ENCODE assay signal across 15 cellular contexts in the genomic region with DNA sequence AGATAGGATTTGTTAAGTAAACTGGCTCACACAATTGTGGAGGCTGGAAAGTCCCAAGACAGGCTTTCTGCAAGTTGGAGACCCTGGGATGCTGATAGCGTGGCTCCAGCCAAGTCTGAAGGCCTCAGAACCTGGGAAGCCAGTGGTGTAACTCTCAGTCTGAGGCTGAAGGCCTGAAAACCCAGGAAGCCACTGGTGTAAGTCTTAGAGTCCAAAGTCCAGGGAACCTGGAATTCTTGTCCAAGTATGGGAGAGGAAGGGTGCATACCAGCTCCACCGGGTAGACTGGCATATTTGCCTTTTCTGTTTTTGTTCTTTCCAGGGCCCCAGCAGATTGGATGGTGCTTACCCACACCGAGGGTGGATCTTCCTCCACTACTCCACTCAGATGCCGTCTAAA. TPM values are rescaled to one million over a fixed set of nuclear protein-coding genes. Genes with fewer than 3 reads are reported as not detected.
DNase-seq lines count a peak whose midpoint lies in the region; ATAC-seq, FAIRE-seq and TF ChIP-seq lines count a peak whose summit lies in the region.
"Had no signal": no experiment of that assay in that cellular context is flagged by ENCODE, and none has a peak within 500 bp of the region (broad histone marks: within the 10 kb centered on the region; RNA-seq: fewer than 3 reads in every experiment).

No MANE protein-coding gene starts in this region.

- peaks cover 11% of the 10 kb centered on the region for H3K4me1 Mint-ChIP-seq in progenitor cell of endocrine pancreas (ENCODE audit: low read depth)

- no peak overlapping the region for H2AK5ac ChIP-seq in neuronal stem cell (ENCODE audit: low read depth, low read length)

- no peak overlapping the region for H3K4me3 ChIP-seq in A549
- H3K4me3 ChIP-seq in colonic mucosa, result no peak overlapping the region
- H3K4me3 ChIP-seq in neuronal stem cell (ENCODE audit: low read length in 2 of 2), result no peak overlapping the region
- H3K4me3 ChIP-seq: K562, SJSA1 had no signal

- no peak overlapping the region for H3K23ac ChIP-seq in neuronal stem cell (ENCODE audit: low read depth, low read length, poor library complexity)

- no peak overlapping the region for H2AFZ ChIP-seq in neuronal stem cell (ENCODE audit: low read length)

- H3K27ac Mint-ChIP-seq in progenitor cell of endocrine pancreas, result peak overlapping the region; percentile 1

- H3K27me3 Mint-ChIP-seq in progenitor cell of endocrine pancreas, result peaks cover 14% of the 10 kb centered on the region

- TF ChIP-seq RAD21 in A549 (conservative IDR thresholded peaks at IDR 0.05 in 1 of 2, IDR thresholded peaks at IDR 0.05 in 1 of 2), result no peak

- no peak for TF ChIP-seq EP300 in A549 (IDR thresholded peaks at IDR 0.05)

- peaks cover 6% of the 10 kb centered on the region for H3K36me3 Mint-ChIP-seq in progenitor cell of endocrine pancreas (ENCODE audit: insufficient read depth)

- intact Hi-C loops in colonic mucosa (cut with DNase I), result no loop called here

- no peak overlapping the region for H4K91ac ChIP-seq in neuronal stem cell (ENCODE audit: low read depth, low read length, poor library complexity)

- H3K9me3 ChIP-seq in A549, result peaks cover 17% of the 10 kb centered on the region
- no peaks in the 10 kb centered on the region for H3K9me3 ChIP-seq in colonic mucosa
- H3K9me3 ChIP-seq in neuronal stem cell (replicated peaks in 1 of 2; ENCODE audit: control insufficient read depth in 2 of 2, insufficient read depth in 1 of 2, low read depth in 1 of 2, low read length in 2 of 2), result peaks cover 5 to 9% of the 10 kb centered on the region in 2 donors
- H3K9me3 ChIP-seq: SJSA1 had no signal

- H3K4me2 ChIP-seq in A549 (peak overlapping the region; percentile 43), neuronal stem cell (ENCODE audit: insufficient read depth, low read length, poor library complexity, severe bottlenecking) (no peak overlapping the region)

- H2BK5ac ChIP-seq in neuronal stem cell (ENCODE audit: low read length), result no peak overlapping the region

- ATAC-seq in A549 (peak; percentile 60 to 80; a peak in 5 of 6 replicates), GM19467 (IDR thresholded peaks at IDR 0.05; ENCODE audit: unreplicated experiment) (no peak)
- ATAC-seq: K562 had no signal

- H3K9ac ChIP-seq in colonic mucosa (ENCODE audit: low read depth in 2 of 2, low read length in 2 of 2), result no peak overlapping the region
- H3K9ac ChIP-seq in neuronal stem cell (ENCODE audit: low read depth, low read length, poor library complexity), result no peak overlapping the region

- DNase-seq in A549 (ENCODE audit: low read depth in 1 of 2, low spot score in 1 of 2) (peak in 1 of 2 experiments; percentile 46), HT-29 (ENCODE audit: low spot score) (peak; percentile 77), colonic mucosa (peak; percentile 64), progenitor cell of endocrine pancreas (ENCODE audit: low spot score, unreplicated experiment) (no peak), neuronal stem cell (ENCODE audit: low spot score) (no peak)
- no peak for DNase-seq in stimulated activated CD4-positive, alpha-beta T cell treated with anti-CD3 and anti-CD28 coated beads, Interleukin-1b, Interleukin-23, amount 100 ng/mL, for 48 hours
- DNase-seq: ACHN, GOT3, NCI-H1417 treated with DMSO at 0.1 percent for 48 hours, NCI-H1930, NCI-H446 treated with DMSO at 0.1 percent for 48 hours, NCI-H774 had no signal

- TF ChIP-seq POLR2A in A549 (IDR thresholded peaks at IDR 0.05; ENCODE audit: low read length), result no peak

- H3K4ac ChIP-seq in neuronal stem cell (ENCODE audit: low read length), result no peak overlapping the region

- CTCF ChIA-PET in A549 (lab: Yijun Ruan, JAX), result no interaction called here

- H3K9me3 Mint-ChIP-seq in progenitor cell of endocrine pancreas (ENCODE audit: low read depth), result peaks cover 9% of the 10 kb centered on the region

- POLR2A ChIA-PET in A549 (lab: Yijun Ruan, JAX), result no interaction called here

- peaks cover 11% of the 10 kb centered on the region for H3K4me1 ChIP-seq in A549
- no peaks in the 10 kb centered on the region for H3K4me1 ChIP-seq in colonic mucosa
- H3K4me1 ChIP-seq in neuronal stem cell (ENCODE audit: control insufficient read depth in 2 of 2, insufficient read depth in 1 of 2, low read depth in 1 of 2, low read length in 2 of 2), result peaks cover 0 to 11% of the 10 kb centered on the region in 2 donors
- H3K4me1 ChIP-seq: SJSA1 had no signal

- FAIRE-seq in A549 (lab: Jason Lieb, UNC), result no peak
- FAIRE-seq: K562 had no signal

- H2BK15ac ChIP-seq in neuronal stem cell (ENCODE audit: low read length), result no peak overlapping the region

- H4K8ac ChIP-seq in neuronal stem cell (ENCODE audit: low read depth, low read length), result no peak overlapping the region

- H3K4me3 Mint-ChIP-seq in progenitor cell of endocrine pancreas (ENCODE audit: low read depth), result no peak overlapping the region

- TF ChIP-seq CTCF in A549 (IDR thresholded peaks at IDR 0.05) (no peak), colonic mucosa (IDR thresholded peaks at IDR 0.05) (no peak), progenitor cell of endocrine pancreas (IDR thresholded peaks at IDR 0.05; ENCODE audit: unreplicated experiment) (no peak)

- H3K79me1 ChIP-seq in neuronal stem cell (ENCODE audit: low read depth, low read length), result no peaks in the 10 kb centered on the region

- WGBS in A549 (ENCODE audit: missing lambda C conversion rate), result 65% methylated on average over 4 of the region's 4 CpGs
- WGBS in neuronal stem cell (ENCODE audit: extremely low coverage in 2 of 2, insufficient read length in 2 of 2, insufficient replicate concordance in 1 of 2), 2 donors, result no CpG with 5 or more reads among the region's 4 CpGs

- H3K36me3 ChIP-seq in colonic mucosa, result no peaks in the 10 kb centered on the region
- H3K36me3 ChIP-seq in neuronal stem cell (replicated peaks in 1 of 2; ENCODE audit: control insufficient read depth in 2 of 2, insufficient read depth in 2 of 2, low read length in 2 of 2), result peaks cover 2 to 28% of the 10 kb centered on the region in 2 donors
- H3K36me3 ChIP-seq: SJSA1 had no signal

- H3K27ac ChIP-seq in A549, result 0 out of 6 replicates have a peak overlapping the region, but pooled peaks of 1 of the 2 experiments have one; percentile 12
- no peak overlapping the region for H3K27ac ChIP-seq in colonic mucosa
- no peak overlapping the region for H3K27ac ChIP-seq in neuronal stem cell (replicated peaks; ENCODE audit: low read length)
- H3K27ac ChIP-seq: SJSA1 had no signal

- no peaks in the 10 kb centered on the region for H3K27me3 ChIP-seq in colonic mucosa
- no peaks in the 10 kb centered on the region for H3K27me3 ChIP-seq in neuronal stem cell (ENCODE audit: control insufficient read depth in 3 of 3, insufficient read depth in 3 of 3, low read depth in 1 of 3, low read length in 3 of 3)
- H3K27me3 ChIP-seq: SJSA1 had no signal

- no peak overlapping the region for H2BK12ac ChIP-seq in neuronal stem cell (ENCODE audit: low read length)

- H3K18ac ChIP-seq in neuronal stem cell (ENCODE audit: low read length), result no peak overlapping the region

- no peak overlapping the region for H2BK120ac ChIP-seq in neuronal stem cell (ENCODE audit: low read depth, low read length)

- H3K14ac ChIP-seq in neuronal stem cell (ENCODE audit: low read length), result no peak overlapping the region

TF ChIP-seq in A549, 52 proteins besides CTCF, POLR2A, EP300 and RAD21:
- no peak for TF ChIP-seq POLR2AphosphoS2 (conservative IDR thresholded peaks at IDR 0.05; ENCODE audit: low read length)
- TF ChIP-seq GATA3 (IDR thresholded peaks at IDR 0.05; ENCODE audit: borderline replicate concordance), result no peak
- no peak for TF ChIP-seq TFCP2L1 (CRISPR knock-in tag; IDR thresholded peaks at IDR 0.05)
- TF ChIP-seq ZC3H11A (IDR thresholded peaks at IDR 0.05), result no peak
- no peak for TF ChIP-seq MAFK (IDR thresholded peaks at IDR 0.05; ENCODE audit: partially characterized antibody)
- TF ChIP-seq MAZ (IDR thresholded peaks at IDR 0.05; ENCODE audit: borderline replicate concordance, low read depth, low read length), result no peak
- no peak for TF ChIP-seq SREBF2 (IDR thresholded peaks at IDR 0.05)
- TF ChIP-seq HOXA7 (CRISPR knock-in tag; IDR thresholded peaks at IDR 0.05), result no peak

RNA-seq across cellular contexts. Expression of a gene that starts 18.1 kb away (rescaled TPM):
- 35.3 and 45.5 TPM in 2 replicates for polyA plus RNA-seq in A549 (2011; rRNA removed)
- polyA plus RNA-seq in A549 (2012; cell fraction: cytosol; rRNA removed), result 7.0 TPM in 2 replicates
- 3.9 and 6.6 TPM in 2 replicates for polyA plus RNA-seq in A549 (2012; cell fraction: nucleus; rRNA removed)
- polyA plus RNA-seq in A549 (2017; fragmentation: RNase III; extraction: RNeasy Plus Mini Kit Qiagen cat#74134 plus additional on column Dnase treatment), result 56.8 to 66.7 TPM (median 62.3 TPM) in 3 replicates
- polyA minus RNA-seq in A549 (2011; rRNA and poly(A)+ RNA removed), result 10.9 and 11.4 TPM in 2 replicates
- total RNA-seq in HT-29 (2014; rRNA removed; shearing (Covaris generic)), result 15.6 and 18.1 TPM in 2 replicates
- total RNA-seq in colonic mucosa, result 10 to 100 TPM; 67.8 to 85.7 TPM
- 47.6 and 57.5 TPM in 2 replicates for total RNA-seq in progenitor cell of endocrine pancreas
- 54.7 TPM for polyA plus RNA-seq in neuronal stem cell (2013, experiment 1 of 2)
- polyA plus RNA-seq in neuronal stem cell (2013, experiment 2 of 2), result 55.2 TPM

RNA-seq across cellular contexts. Expression of a gene that starts 29.5 kb away (rescaled TPM):
- polyA plus RNA-seq in A549 (2011; rRNA removed) (411 and 487 TPM in 2 replicates), A549 (2017; fragmentation: RNase III; extraction: RNeasy Plus Mini Kit Qiagen cat#74134 plus additional on column Dnase treatment) (337 to 361 TPM (median 347 TPM) in 3 replicates)
- polyA plus RNA-seq in A549 (2012; cell fraction: cytosol; rRNA removed), result 172 and 215 TPM in 2 replicates
- 144 and 174 TPM in 2 replicates for polyA plus RNA-seq in A549 (2012; cell fraction: nucleus; rRNA removed)
- 453 and 486 TPM in 2 replicates for polyA minus RNA-seq in A549 (2011; rRNA and poly(A)+ RNA removed)
- total RNA-seq in HT-29 (2014; rRNA removed; shearing (Covaris generic)), result 23.0 and 41.3 TPM in 2 replicates
- total RNA-seq in colonic mucosa (100 to 1,000 TPM; 117 to 125 TPM), progenitor cell of endocrine pancreas (106 and 111 TPM in 2 replicates)
- 141 TPM for polyA plus RNA-seq in neuronal stem cell (2013, experiment 1 of 2)
- polyA plus RNA-seq in neuronal stem cell (2013, experiment 2 of 2), result 128 TPM

RNA-seq across cellular contexts. Expression of a gene that starts 39.0 kb away (rescaled TPM):
- 35.4 and 35.9 TPM in 2 replicates for polyA plus RNA-seq in A549 (2011; rRNA removed)
- 4.7 and 5.9 TPM in 2 replicates for polyA plus RNA-seq in A549 (2012; cell fraction: cytosol; rRNA removed)
- polyA plus RNA-seq in A549 (2012; cell fraction: nucleus; rRNA removed), result 2.6 and 4.0 TPM in 2 replicates
- 15.4 to 18.2 TPM (median 15.8 TPM) in 3 replicates for polyA plus RNA-seq in A549 (2017; fragmentation: RNase III; extraction: RNeasy Plus Mini Kit Qiagen cat#74134 plus additional on column Dnase treatment)
- 9.6 and 10.1 TPM in 2 replicates for polyA minus RNA-seq in A549 (2011; rRNA and poly(A)+ RNA removed)
- total RNA-seq in HT-29 (2014; rRNA removed; shearing (Covaris generic)), result 1.1 and 2.6 TPM in 2 replicates
- 10 to 100 TPM; 13.2 to 21.3 TPM for total RNA-seq in colonic mucosa
- total RNA-seq in progenitor cell of endocrine pancreas, result 16.9 and 19.3 TPM in 2 replicates
- polyA plus RNA-seq in neuronal stem cell (2013, experiment 1 of 2), result 18.5 TPM
- polyA plus RNA-seq in neuronal stem cell (2013, experiment 2 of 2), result 20.2 TPM

Comparison
In these comparisons a context has a peak if more than half of its experiments do, and no peak if none do; other contexts are left out.
1. DNase-seq: peak in HT-29 (single experiment) and colonic mucosa (single experiment); none in progenitor cell of endocrine pancreas (single experiment), neuronal stem cell (single experiment) and stimulated activated CD4-positive, alpha-beta T cell treated with anti-CD3 and anti-CD28 coated beads, Interleukin-1b, Interleukin-23, amount 100 ng/mL, for 48 hours (single experiment).